ENCODE assay signal across 12 cellular contexts in genomic region chr2:182554950-182555349, GRCh38.
"Had no signal": no experiment of that assay in that cellular context is flagged by ENCODE, and none has a peak within 500 bp of the region (broad histone marks: within the 10 kb centered on the region; RNA-seq: fewer than 3 reads in every experiment).

No MANE protein-coding gene starts in this region.

- H3K9me3 ChIP-seq: left lung, right atrium auricular region, stomach, thoracic aorta had no signal

- H3K4me3 ChIP-seq: left lung, right atrium auricular region, skin epidermis, stomach, thoracic aorta had no signal

- ATAC-seq: left lung; natural killer cell treated with Interleukin-12 subunit alpha and Interleukin-12 subunit beta and Interleukin-15 and Interleukin-18, amount 100 ng/mL, for 72 hours had no signal

- DNase-seq: cortex of kidney; effector CD8-positive, alpha-beta T cell; mesenchymal stem cell; nucleus accumbens; stimulated activated CD4-positive, alpha-beta T cell treated with anti-CD3 and anti-CD28 coated beads, Interleukin-4, amount 100 ng/mL, for 4 hours; stomach had no signal

- H3K36me3 ChIP-seq: left lung, right atrium auricular region, stomach, thoracic aorta had no signal

- H3K4me1 ChIP-seq: left lung, right atrium auricular region, stomach had no signal

- H3K27ac ChIP-seq: epithelial cell of prostate, left lung, right atrium auricular region, skin epidermis, stomach, thoracic aorta had no signal
